Comparison of ENCODE assay signal across 8 cellular contexts in genomic region chr9:92669890-92670708, GRCh38. TPM values are rescaled to one million over a fixed set of nuclear protein-coding genes. Genes with fewer than 3 reads are reported as not detected.
DNase-seq lines count a peak whose midpoint lies in the region; ATAC-seq, FAIRE-seq and TF ChIP-seq lines count a peak whose summit lies in the region.

TSS of gene IPPK (minus strand) at chr9:92670131. CDS start at chr9:92669988, 143 bp downstream.

- ATAC-seq in GM21390 (IDR thresholded peaks at IDR 0.05; ENCODE audit: unreplicated experiment) (peak; percentile 93), memory B cell (ENCODE audit: low read depth) (peak; percentile 93)
- ATAC-seq in activated CD8-positive, alpha-beta memory T cell treated with anti-CD3 and anti-CD28 coated beads, Interleukin-2, amount 10 ng/mL, durations not matched to agents 7 days and 5 days, result peak; percentile 93

- H3K23ac ChIP-seq in H1 (ENCODE audit: insufficient read length), result no peak within 1 kb of the TSS

- H3K36me3 ChIP-seq in H1 (ENCODE audit: control insufficient read depth in 2 of 4, insufficient read depth in 4 of 4, low read length in 3 of 4), result no peaks in the 10 kb centered on the region; a peak in 1 of 8 replicates

- no peak within 1 kb of the TSS for H2BK120ac ChIP-seq in H1 (replicated peaks; ENCODE audit: low read depth, low read length)

- peak within 1 kb of the TSS; percentile 94 for H2BK5ac ChIP-seq in H1 (ENCODE audit: low read depth, low read length)

- peak within 1 kb of the TSS; percentile 44 to 97 (median 80) for H3K9ac ChIP-seq in H1 (replicated peaks in 1 of 4; ENCODE audit: extremely low read depth in 1 of 4, low read depth in 3 of 4, low read length in 3 of 4)

- no peaks in the 10 kb centered on the region for H3K27me3 ChIP-seq in H1 (replicated peaks in 1 of 4; ENCODE audit: control insufficient read depth in 3 of 4, extremely low read depth in 1 of 4, insufficient read depth in 3 of 4, low read length in 3 of 4)

- TF ChIP-seq POLR2A in H1 (IDR thresholded peaks at IDR 0.05; ENCODE audit: control extremely low read depth in 1 of 2, low read depth in 2 of 2, low read length in 2 of 2), result peak in 1 of 2 experiments; percentile 79; a peak in 2 of 3 replicates

- peaks cover 10% of the 10 kb centered on the region for H3K23me2 ChIP-seq in H1 (ENCODE audit: low read depth, low read length)

- peak in 1 of 2 experiments; percentile 1; a peak in 1 of 4 replicates for TF ChIP-seq RAD21 in H1 (IDR thresholded peaks at IDR 0.05 in 1 of 2, conservative IDR thresholded peaks at IDR 0.05 in 1 of 2; ENCODE audit: low read depth in 2 of 2, low read length in 2 of 2)

- POLR2A ChIA-PET in H1 (lab: Charles Lee; ENCODE audit: partially characterized antibody), result interaction anchor here (0.7 to 1.6 kb wide), 8 partner anchors 10 to 345 kb away, joined by 3 to 6 read pairs (median 4); partner anchors contain the start of genes CENPP and NOL8

- H4K91ac ChIP-seq in H1 (replicated peaks; ENCODE audit: insufficient read length, low read length), result peak within 1 kb of the TSS; percentile 76

- peaks cover 15% of the 10 kb centered on the region for H3K79me1 ChIP-seq in H1 (ENCODE audit: low read depth, low read length)

- CTCF ChIA-PET in activated CD8-positive, alpha-beta memory T cell treated with anti-CD3 and anti-CD28 coated beads, Interleukin-2, amount 10 ng/mL, durations not matched to agents 7 days and 5 days (lab: Charles Lee), result interaction anchor here (0.6 to 1.7 kb wide), 12 partner anchors 13 to 896 kb away, joined by 3 to 12 read pairs (median 4); no protein-coding TSS in a partner anchor
- CTCF ChIA-PET in H1 (lab: Charles Lee; ENCODE audit: partially characterized antibody), result interaction anchor here (0.8 to 2.1 kb wide), 9 partner anchors 9 to 121 kb away, joined by 3 to 7 read pairs (median 3); no protein-coding TSS in a partner anchor

- peak in 1 of 3 experiments; percentile 1; a peak in 1 of 4 replicates for TF ChIP-seq CTCF in H1 (IDR thresholded peaks at IDR 0.05; ENCODE audit: control extremely low read depth in 1 of 3, insufficient read depth in 1 of 3, low read depth in 1 of 3, low read length in 3 of 3)

- peaks cover 0 to 43% of the 10 kb centered on the region in 2 experiments; a peak in 2 of 4 replicates for H3K79me2 ChIP-seq in H1 (ENCODE audit: control insufficient read depth in 1 of 2, insufficient read depth in 2 of 2, low read length in 2 of 2)

- peak within 1 kb of the TSS; percentile 79 for H4K5ac ChIP-seq in H1 (ENCODE audit: insufficient read length, low read depth, low read length)

- no peak within 1 kb of the TSS for H2BK20ac ChIP-seq in H1 (ENCODE audit: low read length)

- WGBS in H1 (ENCODE audit: extremely low coverage in 1 of 2, insufficient coverage in 1 of 2, insufficient read length in 1 of 2, insufficient replicate concordance in 2 of 2, low coverage in 1 of 2, low lambda C conversion rate in 2 of 2, missing lambda C conversion rate in 1 of 2), 2 experiments, result 1% methylated on average over 69 of the region's 75 CpGs; no CpG with 5 or more reads in 1 of the 2 experiments

- peak within 1 kb of the TSS; percentile 4 for H3K4ac ChIP-seq in H1 (replicated peaks; ENCODE audit: insufficient read length, low read depth, low read length)

- H3K9me3 Mint-ChIP-seq in activated CD8-positive, alpha-beta memory T cell treated with anti-CD3 and anti-CD28 coated beads, Interleukin-2, amount 10 ng/mL, durations not matched to agents 7 days and 5 days (ENCODE audit: low read depth), result no peaks in the 10 kb centered on the region
- H3K9me3 Mint-ChIP-seq in memory B cell, result peaks cover under 1% of the 10 kb centered on the region

- H3K4me1 Mint-ChIP-seq in activated CD8-positive, alpha-beta memory T cell treated with anti-CD3 and anti-CD28 coated beads, Interleukin-2, amount 10 ng/mL, durations not matched to agents 7 days and 5 days, result peaks cover 37% of the 10 kb centered on the region
- peaks cover 20% of the 10 kb centered on the region for H3K4me1 Mint-ChIP-seq in memory B cell

- no peak within 1 kb of the TSS for H3K14ac ChIP-seq in H1 (ENCODE audit: insufficient read length)

- H2AK5ac ChIP-seq in H1 (ENCODE audit: low read depth, low read length), result no peak within 1 kb of the TSS

- peaks cover 3 to 18% of the 10 kb centered on the region in 2 experiments for H4K20me1 ChIP-seq in H1 (replicated peaks in 1 of 2; ENCODE audit: control insufficient read depth in 1 of 2, insufficient read depth in 2 of 2, low read length in 2 of 2)

- FAIRE-seq in H1 (lab: Jason Lieb, UNC), result no peak

- in situ Hi-C loops in Caki2 (cut with HindIII; ENCODE audit: low pct_unique_long_range_greater_than_20kb, low sequenced_read_pairs), result no loop called here

- H3K27me3 Mint-ChIP-seq in activated CD8-positive, alpha-beta memory T cell treated with anti-CD3 and anti-CD28 coated beads, Interleukin-2, amount 10 ng/mL, durations not matched to agents 7 days and 5 days, result no peaks in the 10 kb centered on the region
- no peaks in the 10 kb centered on the region for H3K27me3 Mint-ChIP-seq in memory B cell

- H2BK15ac ChIP-seq in H1 (ENCODE audit: low read length), result no peak within 1 kb of the TSS

- H3K18ac ChIP-seq in H1 (ENCODE audit: extremely low read depth, low read length), result peak within 1 kb of the TSS; percentile 71

- peak within 1 kb of the TSS; percentile 95 for H3K27ac Mint-ChIP-seq in activated CD8-positive, alpha-beta memory T cell treated with anti-CD3 and anti-CD28 coated beads, Interleukin-2, amount 10 ng/mL, durations not matched to agents 7 days and 5 days
- H3K27ac Mint-ChIP-seq in memory B cell, result peak within 1 kb of the TSS; percentile 94

- H3K27ac ChIP-seq in H1 (ENCODE audit: low read depth, low read length), result peak within 1 kb of the TSS; percentile 43

- H3K4me3 Mint-ChIP-seq in activated CD8-positive, alpha-beta memory T cell treated with anti-CD3 and anti-CD28 coated beads, Interleukin-2, amount 10 ng/mL, durations not matched to agents 7 days and 5 days, result peak within 1 kb of the TSS; percentile 96
- H3K4me3 Mint-ChIP-seq in memory B cell, result peak within 1 kb of the TSS; percentile 92

- peak within 1 kb of the TSS; percentile 60; the same call in 1 of the 2 replicates for H2AFZ ChIP-seq in H1 (ENCODE audit: low read length)

- peak; percentile 96 for DNase-seq in Caki2 (ENCODE audit: low read depth)
- peak in 75 of 76 experiments; percentile 25 to 99 (median 95) for DNase-seq in HUDEP-2 (lab: John Stamatoyannopoulos, UW; ENCODE audit: unreplicated experiment in 76 of 76)
- peak; percentile 99 for DNase-seq in NOMO-1 treated with dmso at 0.1 percent for 144 hours (lab: John Stamatoyannopoulos, UW; ENCODE audit: unreplicated experiment)
- peak; percentile 99 for DNase-seq in activated CD8-positive, alpha-beta memory T cell treated with anti-CD3 and anti-CD28 coated beads, Interleukin-2, amount 10 ng/mL, durations not matched to agents 7 days and 5 days
- DNase-seq in H1 (ENCODE audit: low read depth in 1 of 2, low spot score in 2 of 2), result peak; percentile 94 to 96
- peak; percentile 92 to 94 for DNase-seq in memory B cell (ENCODE audit: low spot score in 2 of 2)
- DNase-seq in stimulated activated CD8-positive, alpha-beta memory T cell treated with anti-CD3 and anti-CD28 coated beads, Interleukin-12 subunit alpha, Interleukin-12 subunit beta, amount 100 ng/mL, for 1 hour (ENCODE audit: low read depth), result peak; percentile 96

- peaks cover 12% of the 10 kb centered on the region for H3K36me3 Mint-ChIP-seq in activated CD8-positive, alpha-beta memory T cell treated with anti-CD3 and anti-CD28 coated beads, Interleukin-2, amount 10 ng/mL, durations not matched to agents 7 days and 5 days
- peaks cover 9% of the 10 kb centered on the region for H3K36me3 Mint-ChIP-seq in memory B cell

- 0 out of 2 replicates have a peak within 1 kb of the TSS, but pooled peaks have one; percentile 33 for H2BK12ac ChIP-seq in H1 (ENCODE audit: low read depth, low read length)

- TF ChIP-seq EP300 in H1 (IDR thresholded peaks at IDR 0.05; ENCODE audit: borderline replicate concordance in 1 of 2, low read depth in 2 of 2, low read length in 2 of 2), result no peak

- no peaks in the 10 kb centered on the region for H3K9me3 ChIP-seq in H1 (ENCODE audit: insufficient read depth in 2 of 2, low read depth in 1 of 2, low read length in 1 of 2)

- H3K56ac ChIP-seq in H1 (replicated peaks; ENCODE audit: insufficient read length, low read depth, low read length), result peak within 1 kb of the TSS; percentile 36

- H3K4me1 ChIP-seq in H1 (replicated peaks in 1 of 4; ENCODE audit: control insufficient read depth in 3 of 4, insufficient read depth in 4 of 4, low read length in 3 of 4), result peaks cover 0 to 8% (median 3%) of the 10 kb centered on the region in 4 experiments; a peak in 5 of 7 replicates

- peak within 1 kb of the TSS; percentile 77 to 84 for H3K4me2 ChIP-seq in H1 (ENCODE audit: insufficient read depth in 1 of 2, low read depth in 2 of 2, low read length in 2 of 2)

- H3K4me3 ChIP-seq in H1 (ENCODE audit: extremely low read depth in 1 of 4, insufficient read depth in 2 of 4, low read depth in 3 of 4, low read length in 4 of 4), result peak within 1 kb of the TSS; percentile 79 to 100 (median 99)

- peak within 1 kb of the TSS; percentile 86; the same call in 1 of the 2 replicates for H4K8ac ChIP-seq in H1 (ENCODE audit: extremely low read depth, insufficient read depth, low read length)

TF ChIP-seq in H1, 55 proteins besides CTCF, POLR2A, EP300 and RAD21 (continues in another document):
- TF ChIP-seq CHD1 (IDR thresholded peaks at IDR 0.05; ENCODE audit: low read depth, low read length), result no peak
- no peak for TF ChIP-seq SP2 (IDR thresholded peaks at IDR 0.05; ENCODE audit: low read length)
- TF ChIP-seq BCL11A (IDR thresholded peaks at IDR 0.05; ENCODE audit: low read depth in 2 of 2, low read length in 2 of 2), result no peak
- no peak for TF ChIP-seq RXRA (IDR thresholded peaks at IDR 0.05; ENCODE audit: insufficient read depth, low read depth, low read length)
- TF ChIP-seq CBX8 (IDR thresholded peaks at IDR 0.05; ENCODE audit: borderline replicate concordance, low read depth, low read length), result no peak
- TF ChIP-seq KDM4A (IDR thresholded peaks at IDR 0.05; ENCODE audit: low read depth, low read length, severe bottlenecking), result peak; percentile 76
- no peak for TF ChIP-seq TCF12 (IDR thresholded peaks at IDR 0.05; ENCODE audit: low read depth, low read length)

RNA-seq across cellular contexts. Expression of gene IPPK, which starts in this region (rescaled TPM):
- total RNA-seq in Caki2 (2014; rRNA removed; shearing (Covaris generic); ENCODE audit: low replicate concordance), result 7.9 and 10.9 TPM in 2 replicates
- total RNA-seq in activated CD8-positive, alpha-beta memory T cell treated with anti-CD3 and anti-CD28 coated beads, Interleukin-2, amount 10 ng/mL, durations not matched to agents 7 days and 5 days, result 10 to 100 TPM; 11.4 to 15.1 TPM
- 10.5 and 11.4 TPM in 2 replicates for total RNA-seq in H1 (2021; fragmentation: NEBNext Ultra II Directional; extraction: Animal tissue kit (Norgen Biotek cat#: 25700))
- 13.6 and 16.0 TPM in 2 replicates for polyA plus RNA-seq in H1 (2011; rRNA removed)
- polyA plus RNA-seq in H1 (2011; cell fraction: cytosol; rRNA removed), result 13.7 TPM
- polyA plus RNA-seq in H1 (2011; cell fraction: nucleus; rRNA removed), result 20.8 TPM
- polyA plus RNA-seq in H1 (2012, experiment 1 of 2), result 8.4 to 11.4 TPM (median 9.9 TPM) in 4 replicates
- 4.4 TPM for polyA plus RNA-seq in H1 (2012, experiment 2 of 2)
- polyA plus RNA-seq in H1 (2013, experiment 1 of 2), result 5.3 TPM
- polyA plus RNA-seq in H1 (2013, experiment 2 of 2), result 4.4 TPM
- 38.5 and 39.0 TPM in 2 replicates for polyA minus RNA-seq in H1 (2011; rRNA and poly(A)+ RNA removed)
- polyA minus RNA-seq in H1 (2011; cell fraction: cytosol; rRNA and poly(A)+ RNA removed), result 11.1 TPM
- 10.5 TPM for polyA minus RNA-seq in H1 (2011; cell fraction: nucleus; rRNA and poly(A)+ RNA removed)

Comparison
In these comparisons a context has a peak if more than half of its experiments do, and no peak if none do; other contexts are left out.
1. Peak in every context shown above with its lines: DNase-seq, ATAC-seq, H3K4me3 ChIP-seq and H3K27ac ChIP-seq.